ENCODE assay signal across 16 cellular contexts in genomic region chr11:78905756-78906155, GRCh38.
DNase-seq lines count a peak whose midpoint lies in the region; ATAC-seq and TF ChIP-seq lines count a peak whose summit lies in the region.
"Had no signal": no experiment of that assay in that cellular context is flagged by ENCODE, and none has a peak within 500 bp of the region (broad histone marks: within the 10 kb centered on the region; RNA-seq: fewer than 3 reads in every experiment).

No MANE protein-coding gene starts in this region.

- intact Hi-C loops in thyroid gland (cut with DNase I), result no loop called here

- H3K4me3 ChIP-seq in thyroid gland (replicated peaks in 1 of 3), result no peak overlapping the region
- H3K4me3 ChIP-seq: A549 had no signal

- no peaks in the 10 kb centered on the region for H3K9me3 ChIP-seq in thyroid gland
- H3K9me3 ChIP-seq: A549 had no signal

- WGBS in thyroid gland, 2 donors, result 49 to 59% methylated on average over 3 of the region's 3 CpGs

- H3K4me1 ChIP-seq in thyroid gland, result peaks cover 0 to 6% of the 10 kb centered on the region in 2 donors

- no peaks in the 10 kb centered on the region for H3K36me3 ChIP-seq in thyroid gland

- DNase-seq in RPMI8226 (peak; percentile 76), cerebellar cortex (ENCODE audit: low spot score) (peak; percentile 3), medulla oblongata (ENCODE audit: extremely low spot score) (peak; percentile 18), thyroid gland (peak; percentile 50 to 58), GM10266 (ENCODE audit: extremely low spot score) (no peak)
- DNase-seq: CD8-positive, alpha-beta T cell; COR-L47; DMS153; DMS79 treated with DMSO at 0.1 percent for 48 hours; EL; GDM1 had no signal

- H3K27me3 ChIP-seq in thyroid gland, result no peaks in the 10 kb centered on the region

- TF ChIP-seq POLR2A in thyroid gland (IDR thresholded peaks at IDR 0.05), result no peak

- no peak for ATAC-seq in GM21381 (IDR thresholded peaks at IDR 0.05; ENCODE audit: unreplicated experiment)
- no peak for ATAC-seq in HG03196 (IDR thresholded peaks at IDR 0.05; ENCODE audit: unreplicated experiment)
- ATAC-seq: A549; CD8-positive, alpha-beta T cell; HCT116 had no signal

- H3K27ac ChIP-seq in thyroid gland, result no peak overlapping the region
- H3K27ac ChIP-seq: A549, HL-60 had no signal

- no peak for TF ChIP-seq CTCF in thyroid gland (IDR thresholded peaks at IDR 0.05)
- no peak for TF ChIP-seq CTCF in GM10266 (IDR thresholded peaks at IDR 0.05; ENCODE audit: control insufficient read depth, insufficient read depth, low read depth, missing control alignments)
